10 cellular contexts compared by ENCODE assay signal in the genomic region with DNA sequence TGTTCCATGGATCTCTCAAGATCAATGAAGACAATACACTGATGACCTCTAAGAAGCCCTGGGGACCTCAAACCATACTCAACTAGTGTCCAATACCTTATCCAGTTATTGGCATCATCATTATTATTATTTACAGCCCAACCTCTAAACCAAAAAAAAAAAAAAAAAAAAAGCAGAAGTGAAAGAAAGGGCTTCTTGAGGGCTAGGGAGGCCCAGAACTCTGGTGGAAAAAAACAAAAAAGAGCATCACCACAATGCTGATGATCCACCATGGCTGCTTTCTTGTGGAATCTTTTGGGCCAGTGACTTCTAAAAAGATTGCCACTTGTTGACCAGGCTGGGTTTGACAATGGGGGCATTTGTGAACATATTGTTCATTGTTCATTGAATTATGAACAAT.
DNase-seq lines count a peak whose midpoint lies in the region; ATAC-seq and TF ChIP-seq lines count a peak whose summit lies in the region.
"Had no signal": no experiment of that assay in that cellular context is flagged by ENCODE, and none has a peak within 500 bp of the region (broad histone marks: within the 10 kb centered on the region; RNA-seq: fewer than 3 reads in every experiment).

No MANE protein-coding gene starts in this region.

- H3K27ac ChIP-seq in ovary: no peak overlapping the region

- H3K4me3 ChIP-seq in ovary: no peak overlapping the region

- peak; percentile 53 for ATAC-seq in GM18499 (IDR thresholded peaks at IDR 0.05; ENCODE audit: insufficient read depth, unreplicated experiment)
- peak; percentile 63 for ATAC-seq in HG03066 (IDR thresholded peaks at IDR 0.05; ENCODE audit: low read depth, unreplicated experiment)
- ATAC-seq in GM21737 (IDR thresholded peaks at IDR 0.05; ENCODE audit: unreplicated experiment): no peak

- DNase-seq in GM20000 (ENCODE audit: low spot score) (peak; percentile 39), NOMO-1 treated with dmso at 0.1 percent for 144 hours (lab: John Stamatoyannopoulos, UW; ENCODE audit: unreplicated experiment) (peak; percentile 30), NCI-H748 treated with DMSO at 0.1 percent for 48 hours (lab: John Stamatoyannopoulos, UW) (no peak), ovary (no peak), HCEC 1CT (no peak)
- DNase-seq: activated CD4-positive, alpha-beta T cell treated with anti-CD3 and anti-CD28 coated beads for 48 hours; NCI-H1930 had no signal

- no peaks in the 10 kb centered on the region for H3K9me3 ChIP-seq in ovary

- no peaks in the 10 kb centered on the region for H3K4me1 ChIP-seq in ovary (ENCODE audit: insufficient read depth)

- TF ChIP-seq POLR2A in ovary (IDR thresholded peaks at IDR 0.05): no peak

- no peaks in the 10 kb centered on the region for H3K36me3 ChIP-seq in ovary

- intact Hi-C loops in ovary (cut with DNase I): no loop called here

- TF ChIP-seq EP300 in ovary (IDR thresholded peaks at IDR 0.05): no peak

- no peaks in the 10 kb centered on the region for H3K27me3 ChIP-seq in ovary

- TF ChIP-seq CTCF in GM20000 (IDR thresholded peaks at IDR 0.05; ENCODE audit: extremely low read depth, missing control alignments) (no peak), ovary (IDR thresholded peaks at IDR 0.05) (no peak)

Comparison
In these comparisons a context has a peak if more than half of its experiments do, and no peak if none do; other contexts are left out.
1. DNase-seq: peak in GM20000 (single experiment) and NOMO-1 treated with dmso at 0.1 percent for 144 hours (single experiment); none in NCI-H748 treated with DMSO at 0.1 percent for 48 hours (single experiment), ovary (0 of 5) and HCEC 1CT (single experiment).